Comparison of ENCODE assay signal across 15 cellular contexts in genomic region chr3:166526878-166527277, GRCh38.
DNase-seq lines count a peak whose midpoint lies in the region; TF ChIP-seq lines count a peak whose summit lies in the region.
"Had no signal": no experiment of that assay in that cellular context is flagged by ENCODE, and none has a peak within 500 bp of the region (broad histone marks: within the 10 kb centered on the region; RNA-seq: fewer than 3 reads in every experiment).

No MANE protein-coding gene starts in this region.

- no peaks in the 10 kb centered on the region for H3K27me3 Mint-ChIP-seq in glutamatergic neuron (ENCODE audit: unreplicated experiment)
- H3K27me3 Mint-ChIP-seq: CD4-positive, CD25-positive, alpha-beta regulatory T cell; CD8-positive, alpha-beta memory T cell had no signal

- in situ Hi-C loops in G401 (cut with HindIII; ENCODE audit: low sequenced_read_pairs): no loop called here

- H3K4me3 Mint-ChIP-seq in glutamatergic neuron (ENCODE audit: unreplicated experiment): no peak overlapping the region
- H3K4me3 Mint-ChIP-seq: CD4-positive, CD25-positive, alpha-beta regulatory T cell; CD8-positive, alpha-beta memory T cell had no signal

- peak; percentile 4 for DNase-seq in NCI-H345 (lab: John Stamatoyannopoulos, UW)
- DNase-seq in NCI-H345 treated with DMSO at 0.1 percent for 48 hours (lab: John Stamatoyannopoulos, UW; ENCODE audit: unreplicated experiment): no peak
- DNase-seq in G401 (ENCODE audit: low spot score): peak; percentile 5
- peak; percentile 87 for DNase-seq in NCI-H2081 treated with DMSO at 0.1 percent for 48 hours (lab: John Stamatoyannopoulos, UW)
- peak; percentile 31 for DNase-seq in glutamatergic neuron
- no peak for DNase-seq in DMS153 treated with DMSO at 0.1 percent for 48 hours (lab: John Stamatoyannopoulos, UW; ENCODE audit: unreplicated experiment)
- DNase-seq in T-helper 9 cell: no peak
- DNase-seq: ACHN; BE2C; C1 segment of cervical spinal cord; CD4-positive, CD25-positive, alpha-beta regulatory T cell; CD8-positive, alpha-beta memory T cell; DMS 273 treated with DMSO at 0.1 percent for 48 hours; GDM1; GM23248 had no signal

- peaks cover 9% of the 10 kb centered on the region for H3K36me3 Mint-ChIP-seq in glutamatergic neuron (ENCODE audit: unreplicated experiment)
- H3K36me3 Mint-ChIP-seq: CD4-positive, CD25-positive, alpha-beta regulatory T cell; CD8-positive, alpha-beta memory T cell had no signal

- no peak overlapping the region for H3K27ac Mint-ChIP-seq in glutamatergic neuron (ENCODE audit: unreplicated experiment)
- H3K27ac Mint-ChIP-seq: CD4-positive, CD25-positive, alpha-beta regulatory T cell; CD8-positive, alpha-beta memory T cell had no signal

- H3K4me1 Mint-ChIP-seq in glutamatergic neuron (ENCODE audit: low read depth, unreplicated experiment): peaks cover 6% of the 10 kb centered on the region
- H3K4me1 Mint-ChIP-seq: CD4-positive, CD25-positive, alpha-beta regulatory T cell; CD8-positive, alpha-beta memory T cell had no signal

- H3K9me3 Mint-ChIP-seq in glutamatergic neuron (ENCODE audit: unreplicated experiment): peaks cover 6% of the 10 kb centered on the region

- no peak for TF ChIP-seq CTCF in glutamatergic neuron (IDR thresholded peaks at IDR 0.05; ENCODE audit: partially characterized antibody, unreplicated experiment)

Comparison
In these comparisons a context has a peak if more than half of its experiments do, and no peak if none do; other contexts are left out.
1. DNase-seq: peak in NCI-H345 (single experiment), G401 (single experiment), NCI-H2081 treated with DMSO at 0.1 percent for 48 hours (single experiment) and glutamatergic neuron (single experiment); none in NCI-H345 treated with DMSO at 0.1 percent for 48 hours (single experiment), DMS153 treated with DMSO at 0.1 percent for 48 hours (single experiment) and T-helper 9 cell (single experiment).